Comparison of ENCODE assay signal across 8 cellular contexts in genomic region chr16:73068546-73069401, GRCh38. TPM values are rescaled to one million over a fixed set of nuclear protein-coding genes. Genes with fewer than 3 reads are reported as not detected.
DNase-seq lines count a peak whose midpoint lies in the region; ATAC-seq lines count a peak whose summit lies in the region.

No MANE protein-coding gene starts in this region.

- peaks cover 43% of the 10 kb centered on the region for H3K27me3 Mint-ChIP-seq in dendritic cell treated with granulocyte-macrophage colony-stimulating factor and Interleukin-4, amounts not matched to agents 40 ng/mL and 50 ng/mL, for 4 days

- H3K36me3 Mint-ChIP-seq in dendritic cell treated with granulocyte-macrophage colony-stimulating factor and Interleukin-4, amounts not matched to agents 40 ng/mL and 50 ng/mL, for 4 days (ENCODE audit: low read depth) = no peaks in the 10 kb centered on the region

- ATAC-seq in HG03469 (IDR thresholded peaks at IDR 0.05; ENCODE audit: unreplicated experiment) (no peak), GM21786 (IDR thresholded peaks at IDR 0.05; ENCODE audit: unreplicated experiment) (no peak)

- H3K27ac Mint-ChIP-seq in dendritic cell treated with granulocyte-macrophage colony-stimulating factor and Interleukin-4, amounts not matched to agents 40 ng/mL and 50 ng/mL, for 4 days = peak overlapping the region; percentile 97

- peak overlapping the region; percentile 50 for H3K4me3 Mint-ChIP-seq in dendritic cell treated with granulocyte-macrophage colony-stimulating factor and Interleukin-4, amounts not matched to agents 40 ng/mL and 50 ng/mL, for 4 days

- DNase-seq in COLO668 (lab: John Stamatoyannopoulos, UW; ENCODE audit: unreplicated experiment) (peak; percentile 65), NCI-H2196 (lab: John Stamatoyannopoulos, UW; ENCODE audit: unreplicated experiment) (peak; percentile 68), mucosa of gallbladder (ENCODE audit: low spot score) (peak; percentile 71), NCI-H526 (lab: John Stamatoyannopoulos, UW) (no peak)
- DNase-seq in activated CD8-positive, alpha-beta memory T cell treated with anti-CD3 and anti-CD28 coated beads, Interleukin-2, amount 50 U/mL, for 4 hours = no peak

- H3K4me1 Mint-ChIP-seq in dendritic cell treated with granulocyte-macrophage colony-stimulating factor and Interleukin-4, amounts not matched to agents 40 ng/mL and 50 ng/mL, for 4 days (ENCODE audit: low read depth) = peaks cover 79% of the 10 kb centered on the region

- no peaks in the 10 kb centered on the region for H3K9me3 Mint-ChIP-seq in dendritic cell treated with granulocyte-macrophage colony-stimulating factor and Interleukin-4, amounts not matched to agents 40 ng/mL and 50 ng/mL, for 4 days

- intact Hi-C loops in dendritic cell treated with granulocyte-macrophage colony-stimulating factor and Interleukin-4, amounts not matched to agents 40 ng/mL and 50 ng/mL, for 4 days (cut with micrococcal nuclease) = loop anchor here (5.0 kb wide), 1 partner anchor 84 kb away; no protein-coding TSS in a partner anchor

RNA-seq across cellular contexts. Expression of gene ZFHX3, which starts 20.8 kb away (rescaled TPM):
- total RNA-seq in mucosa of gallbladder = 51.4 TPM

Comparison
In these comparisons a context has a peak if more than half of its experiments do, and no peak if none do; other contexts are left out.
1. DNase-seq: peak in COLO668 (single experiment), NCI-H2196 (single experiment) and mucosa of gallbladder (single experiment); none in activated CD8-positive, alpha-beta memory T cell treated with anti-CD3 and anti-CD28 coated beads, Interleukin-2, amount 50 U/mL, for 4 hours (single experiment) and NCI-H526 (0 of 2).